Comparison of ENCODE assay signal across 23 cellular contexts in genomic region chr21:35354078-35354477, GRCh38.
DNase-seq lines count a peak whose midpoint lies in the region; ATAC-seq, FAIRE-seq and TF ChIP-seq lines count a peak whose summit lies in the region.
"Had no signal": no experiment of that assay in that cellular context is flagged by ENCODE, and none has a peak within 500 bp of the region (broad histone marks: within the 10 kb centered on the region; RNA-seq: fewer than 3 reads in every experiment).

No MANE protein-coding gene starts in this region.

- H2AFZ ChIP-seq in astrocyte (ENCODE audit: low read depth, low read length), result no peak overlapping the region
- H2AFZ ChIP-seq: GM23248 had no signal

- H3K36me3 ChIP-seq in astrocyte (ENCODE audit: insufficient read depth, low read length), result no peaks in the 10 kb centered on the region
- H3K36me3 ChIP-seq: BLaER1 had no signal

- no peak for DNase-seq in activated CD4-positive, alpha-beta T cell treated with anti-CD3 and anti-CD28 coated beads for 36 hours
- DNase-seq in activated CD4-positive, alpha-beta T cell treated with anti-CD3 and anti-CD28 coated beads for 4 hours, result no peak
- DNase-seq in astrocyte (ENCODE audit: low read depth), result no peak
- no peak for DNase-seq in GM19238 (ENCODE audit: insufficient read length, low spot score)
- DNase-seq in kidney glomerular epithelial cell (lab: John Stamatoyannopoulos, UW), result no peak
- DNase-seq: Caco-2; CD4-positive, CD25-positive, alpha-beta regulatory T cell; CD8-positive, alpha-beta T cell; DMS153; DND-41; GM23248; H7; HCEC 1CT had no signal

- peaks cover 2% of the 10 kb centered on the region for H3K27me3 Mint-ChIP-seq in activated CD4-positive, alpha-beta T cell treated with anti-CD3 and anti-CD28 coated beads for 36 hours
- no peaks in the 10 kb centered on the region for H3K27me3 Mint-ChIP-seq in astrocyte (ENCODE audit: low read depth, unreplicated experiment)
- H3K27me3 Mint-ChIP-seq in dendritic cell treated with granulocyte-macrophage colony-stimulating factor and Interleukin-4, amounts not matched to agents 40 ng/mL and 50 ng/mL, for 4 days, result peaks cover 18% of the 10 kb centered on the region
- H3K27me3 Mint-ChIP-seq: CD4-positive, CD25-positive, alpha-beta regulatory T cell had no signal

- no peaks in the 10 kb centered on the region for H3K27me3 ChIP-seq in astrocyte (ENCODE audit: insufficient read depth, low read length)
- H3K27me3 ChIP-seq: BLaER1 had no signal

- H3K4me3 Mint-ChIP-seq in activated CD4-positive, alpha-beta T cell treated with anti-CD3 and anti-CD28 coated beads for 36 hours, result no peak overlapping the region
- no peak overlapping the region for H3K4me3 Mint-ChIP-seq in astrocyte (ENCODE audit: unreplicated experiment)
- H3K4me3 Mint-ChIP-seq in dendritic cell treated with granulocyte-macrophage colony-stimulating factor and Interleukin-4, amounts not matched to agents 40 ng/mL and 50 ng/mL, for 4 days, result no peak overlapping the region
- H3K4me3 Mint-ChIP-seq: B cell; CD4-positive, CD25-positive, alpha-beta regulatory T cell; CD8-positive, alpha-beta T cell had no signal

- peak overlapping the region; percentile 1 for H3K27ac Mint-ChIP-seq in activated CD4-positive, alpha-beta T cell treated with anti-CD3 and anti-CD28 coated beads for 36 hours
- peak overlapping the region; percentile 77 for H3K27ac Mint-ChIP-seq in astrocyte (ENCODE audit: unreplicated experiment)
- peak overlapping the region; percentile 26 for H3K27ac Mint-ChIP-seq in dendritic cell treated with granulocyte-macrophage colony-stimulating factor and Interleukin-4, amounts not matched to agents 40 ng/mL and 50 ng/mL, for 4 days
- H3K27ac Mint-ChIP-seq: B cell; CD8-positive, alpha-beta T cell had no signal

- no peak overlapping the region for H3K9ac ChIP-seq in astrocyte (ENCODE audit: low read length)
- H3K9ac ChIP-seq: BLaER1, GM23248 had no signal

- no peak for ATAC-seq in activated CD4-positive, alpha-beta T cell treated with anti-CD3 and anti-CD28 coated beads for 36 hours
- ATAC-seq: CD8-positive, alpha-beta T cell had no signal

- H4K20me1 ChIP-seq in astrocyte (ENCODE audit: insufficient read depth, low read length), result no peaks in the 10 kb centered on the region
- H4K20me1 ChIP-seq: BLaER1 had no signal

- FAIRE-seq in astrocyte (lab: Jason Lieb, UNC), result no peak
- FAIRE-seq: A204.1, G401.6, GM12892, GM19239, H1 had no signal

- intact Hi-C loops in activated CD4-positive, alpha-beta T cell treated with anti-CD3 and anti-CD28 coated beads for 36 hours (cut with DNase I, micrococcal nuclease), result loop anchor here in 1 of 2 experiments (5.0 kb wide), 1 partner anchor 43 kb away; no protein-coding TSS in a partner anchor
- intact Hi-C loops in dendritic cell treated with granulocyte-macrophage colony-stimulating factor and Interleukin-4, amounts not matched to agents 40 ng/mL and 50 ng/mL, for 4 days (cut with micrococcal nuclease), result no loop called here

- H3K4me1 ChIP-seq in astrocyte (ENCODE audit: insufficient read depth, low read length), result peaks cover 13% of the 10 kb centered on the region
- H3K4me1 ChIP-seq: BLaER1, Caco-2 had no signal

- POLR2A ChIA-PET in activated CD4-positive, alpha-beta T cell treated with anti-CD3 and anti-CD28 coated beads for 36 hours (lab: Charles Lee), result no interaction called here

- no peak overlapping the region for H3K4me2 ChIP-seq in astrocyte (ENCODE audit: low read length)
- H3K4me2 ChIP-seq: BLaER1 had no signal

- H3K4me1 Mint-ChIP-seq in activated CD4-positive, alpha-beta T cell treated with anti-CD3 and anti-CD28 coated beads for 36 hours, result peaks cover 44% of the 10 kb centered on the region
- H3K4me1 Mint-ChIP-seq in astrocyte (ENCODE audit: low read depth, unreplicated experiment), result peaks cover 32% of the 10 kb centered on the region
- peaks cover 25% of the 10 kb centered on the region for H3K4me1 Mint-ChIP-seq in dendritic cell treated with granulocyte-macrophage colony-stimulating factor and Interleukin-4, amounts not matched to agents 40 ng/mL and 50 ng/mL, for 4 days (ENCODE audit: low read depth)
- H3K4me1 Mint-ChIP-seq: B cell had no signal

- H3K79me2 ChIP-seq in astrocyte (ENCODE audit: insufficient read depth, low read length), result no peaks in the 10 kb centered on the region

- H3K9me3 ChIP-seq in astrocyte (ENCODE audit: insufficient read depth, low read depth, low read length), result no peaks in the 10 kb centered on the region
- H3K9me3 ChIP-seq: Caco-2 had no signal

- H3K36me3 Mint-ChIP-seq in activated CD4-positive, alpha-beta T cell treated with anti-CD3 and anti-CD28 coated beads for 36 hours (ENCODE audit: low read depth), result peaks cover 2% of the 10 kb centered on the region
- no peaks in the 10 kb centered on the region for H3K36me3 Mint-ChIP-seq in astrocyte (ENCODE audit: low read depth, unreplicated experiment)
- no peaks in the 10 kb centered on the region for H3K36me3 Mint-ChIP-seq in dendritic cell treated with granulocyte-macrophage colony-stimulating factor and Interleukin-4, amounts not matched to agents 40 ng/mL and 50 ng/mL, for 4 days (ENCODE audit: low read depth)
- H3K36me3 Mint-ChIP-seq: CD4-positive, CD25-positive, alpha-beta regulatory T cell; CD8-positive, alpha-beta T cell had no signal

- H3K9me3 Mint-ChIP-seq in activated CD4-positive, alpha-beta T cell treated with anti-CD3 and anti-CD28 coated beads for 36 hours (ENCODE audit: low read depth), result no peaks in the 10 kb centered on the region
- peaks cover 5% of the 10 kb centered on the region for H3K9me3 Mint-ChIP-seq in astrocyte (ENCODE audit: unreplicated experiment)
- H3K9me3 Mint-ChIP-seq in dendritic cell treated with granulocyte-macrophage colony-stimulating factor and Interleukin-4, amounts not matched to agents 40 ng/mL and 50 ng/mL, for 4 days, result no peaks in the 10 kb centered on the region
- H3K9me3 Mint-ChIP-seq: CD8-positive, alpha-beta T cell had no signal

- CTCF ChIA-PET in activated CD4-positive, alpha-beta T cell treated with anti-CD3 and anti-CD28 coated beads for 36 hours (lab: Charles Lee), result no interaction called here

- no peak for TF ChIP-seq CTCF in astrocyte (IDR thresholded peaks at IDR 0.05; ENCODE audit: insufficient read depth, low read depth, low read length)

- H3K27ac ChIP-seq in astrocyte (ENCODE audit: low read depth, low read length), result no peak overlapping the region
- H3K27ac ChIP-seq: 22Rv1, BLaER1, C4-2B, GM23248 had no signal

- no peak overlapping the region for H3K4me3 ChIP-seq in astrocyte (ENCODE audit: insufficient read depth, low read depth, low read length)
- H3K4me3 ChIP-seq: BLaER1, GM23248 had no signal

Comparison
In these comparisons a context has a peak if more than half of its experiments do, and no peak if none do; other contexts are left out.
1. H3K27ac Mint-ChIP-seq: peak in every context shown above with its lines; median percentile 77 in astrocyte; 26 in dendritic cell treated with granulocyte-macrophage colony-stimulating factor and Interleukin-4, amounts not matched to agents 40 ng/mL and 50 ng/mL, for 4 days; 1 in activated CD4-positive, alpha-beta T cell treated with anti-CD3 and anti-CD28 coated beads for 36 hours.